ENCODE assay signal across 10 cellular contexts in genomic region chr6:112311950-112312547, GRCh38. TPM values are rescaled to one million over a fixed set of nuclear protein-coding genes. Genes with fewer than 3 reads are reported as not detected.
DNase-seq lines count a peak whose midpoint lies in the region; ATAC-seq, FAIRE-seq and TF ChIP-seq lines count a peak whose summit lies in the region.
"Had no signal": no experiment of that assay in that cellular context is flagged by ENCODE, and none has a peak within 500 bp of the region (broad histone marks: within the 10 kb centered on the region; RNA-seq: fewer than 3 reads in every experiment).

No MANE protein-coding gene starts in this region.

- no peak overlapping the region for H3K9ac ChIP-seq in smooth muscle cell (ENCODE audit: low read depth)

- H3K27ac Mint-ChIP-seq in CD4-positive, alpha-beta T cell, result no peak overlapping the region
- no peak overlapping the region for H3K27ac Mint-ChIP-seq in stimulated activated naive B cell treated with anti-CD40 and anti-IgM and Interleukin-4, amounts not matched to agents 10 μg/mL and 1 μg/mL and 100 μg/mL, for 72 hours
- H3K27ac Mint-ChIP-seq: IgD-negative memory B cell had no signal

- H4K20me1 ChIP-seq in smooth muscle cell (ENCODE audit: low read depth), result no peaks in the 10 kb centered on the region

- no peak overlapping the region for H3K4me3 Mint-ChIP-seq in CD4-positive, alpha-beta T cell
- H3K4me3 Mint-ChIP-seq in stimulated activated naive B cell treated with anti-CD40 and anti-IgM and Interleukin-4, amounts not matched to agents 10 μg/mL and 1 μg/mL and 100 μg/mL, for 72 hours, result no peak overlapping the region
- H3K4me3 Mint-ChIP-seq: IgD-negative memory B cell had no signal

- WGBS in smooth muscle cell (ENCODE audit: low lambda C conversion rate), result 30% methylated on average over 8 of the region's 8 CpGs

- POLR2A ChIA-PET in CD4-positive, alpha-beta T cell (lab: Charles Lee), result no interaction called here
- POLR2A ChIA-PET in HEK293 (lab: Yijun Ruan, JAX), result interaction anchor here (1.5 kb wide), 1 partner anchor 58 kb away, joined by 3 read pairs; no protein-coding TSS in a partner anchor

- peak overlapping the region; percentile 39 for H3K4me2 ChIP-seq in smooth muscle cell

- peaks cover 7% of the 10 kb centered on the region for H3K27me3 ChIP-seq in CD4-positive, alpha-beta T cell (ENCODE audit: control insufficient read depth, insufficient read depth, low read length)
- H3K27me3 ChIP-seq in smooth muscle cell (ENCODE audit: low read depth), result peaks cover 3% of the 10 kb centered on the region

- H3K27me3 Mint-ChIP-seq in CD4-positive, alpha-beta T cell, result peaks cover 23% of the 10 kb centered on the region
- H3K27me3 Mint-ChIP-seq in stimulated activated naive B cell treated with anti-CD40 and anti-IgM and Interleukin-4, amounts not matched to agents 10 μg/mL and 1 μg/mL and 100 μg/mL, for 72 hours, result no peaks in the 10 kb centered on the region
- H3K27me3 Mint-ChIP-seq: IgD-negative memory B cell had no signal

- no peaks in the 10 kb centered on the region for H3K79me2 ChIP-seq in smooth muscle cell (ENCODE audit: low read depth)

- H3K4me1 Mint-ChIP-seq in CD4-positive, alpha-beta T cell (ENCODE audit: low read depth), result no peaks in the 10 kb centered on the region
- peaks cover 10% of the 10 kb centered on the region in 2 donors for H3K4me1 Mint-ChIP-seq in stimulated activated naive B cell treated with anti-CD40 and anti-IgM and Interleukin-4, amounts not matched to agents 10 μg/mL and 1 μg/mL and 100 μg/mL, for 72 hours

- H3K36me3 ChIP-seq in HEK293 (ENCODE audit: control insufficient read depth in 2 of 2, insufficient read depth in 1 of 2, low read length in 2 of 2), result no peaks in the 10 kb centered on the region
- no peaks in the 10 kb centered on the region for H3K36me3 ChIP-seq in smooth muscle cell (ENCODE audit: low read depth)

- H2AFZ ChIP-seq in smooth muscle cell (ENCODE audit: low read depth), result peak overlapping the region; percentile 12

- DNase-seq in CD4-positive, alpha-beta T cell, result no peak
- DNase-seq in RCC 7860 (ENCODE audit: low spot score), result peak; percentile 16
- DNase-seq in fibroblast of peridontal ligament (ENCODE audit: extremely low read depth), result peak; percentile 69
- DNase-seq in smooth muscle cell (lab: John Stamatoyannopoulos, UW; ENCODE audit: unreplicated experiment), result no peak
- no peak for DNase-seq in stimulated activated naive B cell treated with anti-CD40 and anti-IgM and Interleukin-4, amounts not matched to agents 10 μg/mL and 1 μg/mL and 100 μg/mL, for 72 hours

- peak; percentile 77 for FAIRE-seq in RCC 7860 (lab: Jason Lieb, UNC)

- H3F3A ChIP-seq in smooth muscle cell (ENCODE audit: low read depth), result no peaks in the 10 kb centered on the region

- intact Hi-C loops in CD4-positive, alpha-beta T cell (cut with DNase I, micrococcal nuclease), result loop anchor here (1.0 to 10.0 kb wide), 3 partner anchors 132 to 1543 kb away; partner anchors contain the start of gene MARCKS (in 1 of the 2)

- H3K36me3 Mint-ChIP-seq in CD4-positive, alpha-beta T cell (ENCODE audit: low read depth), result no peaks in the 10 kb centered on the region
- no peaks in the 10 kb centered on the region for H3K36me3 Mint-ChIP-seq in stimulated activated naive B cell treated with anti-CD40 and anti-IgM and Interleukin-4, amounts not matched to agents 10 μg/mL and 1 μg/mL and 100 μg/mL, for 72 hours
- H3K36me3 Mint-ChIP-seq: IgD-negative memory B cell had no signal

- H3K4me1 ChIP-seq in HEK293 (ENCODE audit: control insufficient read depth, insufficient read depth, low read length), result no peaks in the 10 kb centered on the region
- no peaks in the 10 kb centered on the region for H3K4me1 ChIP-seq in smooth muscle cell (ENCODE audit: low read depth)

- no peaks in the 10 kb centered on the region for H3K9me3 ChIP-seq in CD4-positive, alpha-beta T cell (ENCODE audit: control insufficient read depth, low read length)
- H3K9me3 ChIP-seq in HEK293 (ENCODE audit: control insufficient read depth, insufficient read depth, low read depth, low read length) (no peaks in the 10 kb centered on the region), smooth muscle cell (replicated peaks; ENCODE audit: low read depth) (no peaks in the 10 kb centered on the region)

- H3K27ac ChIP-seq in CD4-positive, alpha-beta T cell (ENCODE audit: low read depth, low read length), result no peak overlapping the region
- no peak overlapping the region for H3K27ac ChIP-seq in HEK293 (ENCODE audit: extremely low read depth, low read depth, low read length)
- no peak overlapping the region for H3K27ac ChIP-seq in smooth muscle cell (ENCODE audit: low read depth)

- H3K4me3 ChIP-seq in HEK293 (ENCODE audit: low read depth, low read length) (no peak overlapping the region), smooth muscle cell (no peak overlapping the region)

- CTCF ChIA-PET in CD4-positive, alpha-beta T cell (lab: Charles Lee), result interaction anchor here (1.5 kb wide), 1 partner anchor 132 kb away, joined by 11 read pairs; no protein-coding TSS in a partner anchor
- CTCF ChIA-PET in HEK293 (lab: Yijun Ruan, JAX), result interaction anchor here (0.7 to 8.4 kb wide), 24 partner anchors 11 to 276 kb away, joined by 3 to 160 read pairs (median 4); partner anchors contain the start of gene LAMA4

- ATAC-seq in CD4-positive, alpha-beta T cell (ENCODE audit: poor library complexity), result peak; percentile 34
- ATAC-seq in GM21825 (IDR thresholded peaks at IDR 0.05; ENCODE audit: unreplicated experiment) (no peak), GM21576 (IDR thresholded peaks at IDR 0.05; ENCODE audit: unreplicated experiment) (no peak)
- no peak for ATAC-seq in stimulated activated naive B cell treated with anti-CD40 and anti-IgM and Interleukin-4, amounts not matched to agents 10 μg/mL and 1 μg/mL and 100 μg/mL, for 72 hours (replicated peaks)

- H3K9me3 Mint-ChIP-seq in CD4-positive, alpha-beta T cell, result no peaks in the 10 kb centered on the region
- no peaks in the 10 kb centered on the region for H3K9me3 Mint-ChIP-seq in stimulated activated naive B cell treated with anti-CD40 and anti-IgM and Interleukin-4, amounts not matched to agents 10 μg/mL and 1 μg/mL and 100 μg/mL, for 72 hours
- H3K9me3 Mint-ChIP-seq: IgD-negative memory B cell had no signal

- peak; percentile 58 for TF ChIP-seq CTCF in CD4-positive, alpha-beta T cell (IDR thresholded peaks at IDR 0.05)
- TF ChIP-seq CTCF in HEK293 (tag by site-specific recombination; IDR thresholded peaks at IDR 0.05), result 0 out of 2 replicates have a peak, but pooled peaks have one; percentile 10
- TF ChIP-seq CTCF in smooth muscle cell (IDR thresholded peaks at IDR 0.05; ENCODE audit: borderline replicate concordance, insufficient read depth, poor library complexity, severe bottlenecking), result peak; percentile 63

TF ChIP-seq in HEK293, 187 proteins besides CTCF, POLR2A, EP300 and RAD21:
- TF ChIP-seq PRDM10 (tag by site-specific recombination; IDR thresholded peaks at IDR 0.05) (peak; percentile 35; the same call in 1 of the 2 replicates), ZBTB21 (tag by site-specific recombination; IDR thresholded peaks at IDR 0.05) (no peak), ZNF654 (tag by site-specific recombination; IDR thresholded peaks at IDR 0.05; ENCODE audit: low read depth) (peak; percentile 74)
TF ChIP-seq in HEK293: peak in this region for 2.

RNA-seq across cellular contexts. Expression of gene RFPL4B, which starts 35.1 kb away (rescaled TPM):
- total RNA-seq in CD4-positive, alpha-beta T cell, result not detected
- total RNA-seq in smooth muscle cell, result not detected in 2 replicates
- polyA plus RNA-seq in smooth muscle cell, result not detected in 2 replicates
- polyA plus RNA-seq: esophagus, IgD-negative memory B cell had no signal

RNA-seq across cellular contexts. Expression of gene LAMA4, which starts 57.7 kb away (rescaled TPM):
- not detected for total RNA-seq in CD4-positive, alpha-beta T cell
- 25.6 and 29.4 TPM in 2 replicates for total RNA-seq in smooth muscle cell
- polyA plus RNA-seq in smooth muscle cell, result 7.3 and 9.1 TPM in 2 replicates
- polyA plus RNA-seq: IgD-negative memory B cell had no signal

Comparison
In these comparisons a context has a peak if more than half of its experiments do, and no peak if none do; other contexts are left out.
1. DNase-seq: peak in RCC 7860 (single experiment) and fibroblast of peridontal ligament (single experiment); none in CD4-positive, alpha-beta T cell (0 of 10), smooth muscle cell (single experiment) and stimulated activated naive B cell treated with anti-CD40 and anti-IgM and Interleukin-4, amounts not matched to agents 10 μg/mL and 1 μg/mL and 100 μg/mL, for 72 hours (single experiment).
2. CTCF ChIP-seq: peak in every context shown above with its lines; median percentile 63 in smooth muscle cell; 58 in CD4-positive, alpha-beta T cell; 10 in HEK293.
3. RNA of gene LAMA4, which starts 57.7 kb away (total RNA-seq): 25.6 to 29.4 TPM in smooth muscle cell; not detected in CD4-positive, alpha-beta T cell; every median in the first group is over 10 times any median in the second.